Comparison of ENCODE assay signal across 34 cellular contexts in the genomic region with DNA sequence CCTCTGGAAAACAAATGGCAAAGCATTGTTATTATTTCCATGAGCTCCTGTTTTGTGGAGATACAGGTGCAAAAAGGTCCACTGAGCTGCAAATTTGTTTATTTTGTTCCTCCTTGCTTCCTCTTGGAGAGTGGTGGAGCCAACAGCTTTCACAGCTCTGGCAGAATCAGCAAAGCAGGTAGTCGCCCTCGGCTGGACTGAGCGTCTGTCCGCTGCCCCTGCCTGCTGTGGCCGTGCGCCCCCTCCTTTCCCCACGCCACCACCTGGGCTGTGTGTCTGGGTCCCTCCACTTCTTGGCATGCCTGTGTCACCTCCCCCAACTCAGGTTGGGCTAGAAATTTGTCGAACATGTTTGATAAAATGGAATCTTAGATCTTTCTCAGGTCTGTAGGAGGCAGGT.
"Had no signal": no experiment of that assay in that cellular context is flagged by ENCODE, and none has a peak within 500 bp of the region (broad histone marks: within the 10 kb centered on the region; RNA-seq: fewer than 3 reads in every experiment).

No MANE protein-coding gene starts in this region.

- H3K27me3 ChIP-seq: adrenal gland, body of pancreas, breast epithelium, Peyer's patch had no signal

- DNase-seq: activated B cell treated with CpG ODN at 0.5 μM for 24 hours; activated CD4-positive, alpha-beta memory T cell treated with anti-CD3 and anti-CD28 coated beads for 36 hours; activated CD4-positive, alpha-beta T cell treated with anti-CD3 and anti-CD28 coated beads for 4 hours; activated CD4-positive, alpha-beta T cell treated with anti-CD3 and anti-CD28 coated beads, Interleukin-2, amount 50 U/mL, for 1 hour; activated CD4-positive, CD25-positive, alpha-beta regulatory T cell treated with anti-CD3 and anti-CD28 coated beads, Interleukin-2, amount 50 U/mL, for 72 hours; activated CD8-positive, alpha-beta memory T cell treated with anti-CD3 and anti-CD28 coated beads, Interleukin-2, amount 50 U/mL, for 4 hours; activated gamma-delta T cell treated with Interleukin-2 at 50 U/mL for 16 hours; activated naive CD4-positive, alpha-beta T cell treated with anti-CD3 and anti-CD28 coated beads for 36 hours; activated T-cell treated with anti-CD3 and anti-CD28 coated beads for 4 hours; activated T-cell treated with anti-CD3 and anti-CD28 coated beads, Interleukin-2, amount 50 U/mL, for 4 hours; adrenal gland; body of pancreas; caudate nucleus; cerebellar nuclear complex; NCI-H1092 treated with DMSO at 0.1 percent for 48 hours; NCI-H146; NCI-H187; NCI-H2081 treated with DMSO at 0.1 percent for 48 hours; NCI-H226; NCI-H446 treated with DMSO at 0.1 percent for 48 hours; NCI-H524; NCI-H69; NCI-H82; NK-92 treated with Interleukin-12 subunit alpha and Interleukin-12 subunit beta, amount 100 ng/mL, for 24 hours; PC-3; Peyer's patch; RPMI8226; SW 1271; T-helper 1 cell; T-helper 2 cell; T-helper 9 cell had no signal

- H3K27ac Mint-ChIP-seq: activated B cell treated with CpG ODN at 0.5 μM for 24 hours; activated CD4-positive, alpha-beta memory T cell treated with anti-CD3 and anti-CD28 coated beads for 36 hours; activated naive CD4-positive, alpha-beta T cell treated with anti-CD3 and anti-CD28 coated beads for 36 hours; activated naive CD4-positive, alpha-beta T cell treated with anti-CD3 and anti-CD28 coated beads, Interleukin-2, amount 50 U/mL, for 72 hours; activated T-helper 1 cell treated with anti-CD3 and anti-CD28 coated beads, Interleukin-12 subunit alpha, Interleukin-12 subunit beta, Interleukin-2, Interleukin-4 antibody, amounts not matched to agents 30 ng/mL and 10 ng/mL and 1 ng/mL, durations not matched to agents 14 hours and 24 hours and 36 hours had no signal

- H3K27ac ChIP-seq: adrenal gland, body of pancreas, breast epithelium, Peyer's patch had no signal

- H3K4me3 ChIP-seq: adrenal gland, body of pancreas, breast epithelium, Peyer's patch had no signal

- H3K9me3 Mint-ChIP-seq: activated B cell treated with CpG ODN at 0.5 μM for 24 hours; activated CD4-positive, alpha-beta memory T cell treated with anti-CD3 and anti-CD28 coated beads for 36 hours; activated naive CD4-positive, alpha-beta T cell treated with anti-CD3 and anti-CD28 coated beads for 36 hours; activated naive CD4-positive, alpha-beta T cell treated with anti-CD3 and anti-CD28 coated beads, Interleukin-2, amount 50 U/mL, for 72 hours; activated T-cell treated with anti-CD3 and anti-CD28 coated beads, Interleukin-2, amount 50 U/mL, for 4 hours; activated T-helper 1 cell treated with anti-CD3 and anti-CD28 coated beads, Interleukin-12 subunit alpha, Interleukin-12 subunit beta, Interleukin-2, Interleukin-4 antibody, amounts not matched to agents 30 ng/mL and 10 ng/mL and 1 ng/mL, durations not matched to agents 14 hours and 24 hours and 36 hours had no signal

- H3K4me3 Mint-ChIP-seq: activated B cell treated with CpG ODN at 0.5 μM for 24 hours; activated CD4-positive, alpha-beta memory T cell treated with anti-CD3 and anti-CD28 coated beads for 36 hours; activated naive CD4-positive, alpha-beta T cell treated with anti-CD3 and anti-CD28 coated beads for 36 hours; activated T-cell treated with anti-CD3 and anti-CD28 coated beads, Interleukin-2, amount 50 U/mL, for 4 hours; activated T-helper 1 cell treated with anti-CD3 and anti-CD28 coated beads, Interleukin-12 subunit alpha, Interleukin-12 subunit beta, Interleukin-2, Interleukin-4 antibody, amounts not matched to agents 30 ng/mL and 10 ng/mL and 1 ng/mL, durations not matched to agents 14 hours and 24 hours and 36 hours had no signal

- H3K36me3 Mint-ChIP-seq: activated CD4-positive, alpha-beta memory T cell treated with anti-CD3 and anti-CD28 coated beads for 36 hours; activated naive CD4-positive, alpha-beta T cell treated with anti-CD3 and anti-CD28 coated beads, Interleukin-2, amount 50 U/mL, for 72 hours had no signal

- H3K27me3 Mint-ChIP-seq: activated CD4-positive, alpha-beta memory T cell treated with anti-CD3 and anti-CD28 coated beads for 36 hours had no signal

- H3K4me1 ChIP-seq: adrenal gland, body of pancreas, breast epithelium, Peyer's patch had no signal

- H3K4me1 Mint-ChIP-seq: activated B cell treated with CpG ODN at 0.5 μM for 24 hours had no signal

- ATAC-seq: activated naive CD4-positive, alpha-beta T cell treated with anti-CD3 and anti-CD28 coated beads, Interleukin-2, amount 50 U/mL, for 72 hours; activated T-cell treated with anti-CD3 and anti-CD28 coated beads, Interleukin-2, amount 50 U/mL, for 4 hours; body of pancreas; PC-3 had no signal

- H3K36me3 ChIP-seq: adrenal gland, breast epithelium, Peyer's patch had no signal

- H3K9me3 ChIP-seq: adrenal gland, body of pancreas, breast epithelium, Peyer's patch had no signal
